Comparison of ENCODE assay signal across 8 cellular contexts in the genomic region with DNA sequence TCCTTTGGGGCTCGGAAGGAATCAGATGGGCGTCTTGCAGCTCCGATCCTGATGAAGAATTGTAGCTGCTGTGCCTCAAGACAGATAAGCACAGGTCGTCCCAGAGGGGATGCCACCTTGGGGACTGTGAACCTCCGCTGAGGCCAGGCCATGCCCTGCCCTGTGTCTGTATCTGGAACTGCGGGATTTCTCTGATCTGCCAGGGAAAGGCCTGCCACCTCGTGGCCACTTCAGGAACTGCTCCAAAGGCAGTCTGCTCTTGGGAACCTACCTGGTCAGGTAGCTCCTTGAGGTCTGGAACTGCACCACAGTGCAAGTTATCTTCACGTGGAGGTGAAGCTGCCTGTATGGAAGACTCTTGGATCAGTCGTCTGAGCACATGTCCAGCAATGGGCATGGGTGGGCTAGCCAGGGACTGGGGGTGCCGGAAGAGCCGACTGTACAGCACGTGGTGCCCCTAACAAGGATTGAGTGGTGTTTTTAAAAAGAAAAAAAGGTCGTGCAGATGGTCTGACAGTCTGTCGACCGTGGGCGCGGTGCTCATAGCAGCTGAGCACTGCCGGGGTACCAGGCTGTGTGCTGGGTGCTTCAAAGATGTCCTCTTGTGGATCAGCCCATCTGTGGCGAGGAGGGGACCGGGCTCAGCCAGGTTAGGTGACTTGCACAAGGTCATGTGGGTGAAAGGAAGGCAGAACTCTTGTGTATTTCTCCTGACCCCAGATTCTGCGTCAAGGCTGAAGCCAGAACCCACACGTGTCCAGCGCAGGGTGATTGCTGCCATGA. TPM values are rescaled to one million over a fixed set of nuclear protein-coding genes. Genes with fewer than 3 reads are reported as not detected.
A peak's percentile ranks its signal among the peaks of the same experiment; 100 is the strongest.
DNase-seq lines count a peak whose midpoint lies in the region; ATAC-seq and TF ChIP-seq lines count a peak whose summit lies in the region.

No MANE protein-coding gene starts in this region.

- H3K4me3 ChIP-seq in uterus, result no peak overlapping the region

- peaks cover 0 to 16% of the 10 kb centered on the region in 2 donors for H3K4me1 ChIP-seq in uterus

- peaks cover 37% of the 10 kb centered on the region for H3K27me3 Mint-ChIP-seq in activated naive CD4-positive, alpha-beta T cell treated with anti-CD3 and anti-CD28 coated beads, Interleukin-2, amount 10 ng/mL, durations not matched to agents 7 days and 5 days

- H3K27ac Mint-ChIP-seq in activated naive CD4-positive, alpha-beta T cell treated with anti-CD3 and anti-CD28 coated beads, Interleukin-2, amount 10 ng/mL, durations not matched to agents 7 days and 5 days, result peak overlapping the region; percentile 60

- no peak overlapping the region for H3K4me3 Mint-ChIP-seq in activated naive CD4-positive, alpha-beta T cell treated with anti-CD3 and anti-CD28 coated beads, Interleukin-2, amount 10 ng/mL, durations not matched to agents 7 days and 5 days

- no peak overlapping the region for H3K27ac ChIP-seq in uterus

- H3K36me3 Mint-ChIP-seq in activated naive CD4-positive, alpha-beta T cell treated with anti-CD3 and anti-CD28 coated beads, Interleukin-2, amount 10 ng/mL, durations not matched to agents 7 days and 5 days, result peaks cover 6% of the 10 kb centered on the region

- H3K27me3 ChIP-seq in uterus, result no peaks in the 10 kb centered on the region

- peak; percentile 97 to 99 (median 98) for TF ChIP-seq CTCF in uterus (IDR thresholded peaks at IDR 0.05)

- no peak for TF ChIP-seq POLR2A in uterus (IDR thresholded peaks at IDR 0.05)

- peak; percentile 35 for DNase-seq in DMS153 treated with DMSO at 0.1 percent for 48 hours (lab: John Stamatoyannopoulos, UW; ENCODE audit: unreplicated experiment)
- DNase-seq in NAMALWA (ENCODE audit: low spot score), result peak; percentile 88
- peak; percentile 84 for DNase-seq in SKM-1 (lab: John Stamatoyannopoulos, UW; ENCODE audit: unreplicated experiment)
- peak; percentile 92 for DNase-seq in activated naive CD4-positive, alpha-beta T cell treated with anti-CD3 and anti-CD28 coated beads, Interleukin-2, amount 10 ng/mL, durations not matched to agents 7 days and 5 days
- DNase-seq in Right ventricle myocardium inferior (ENCODE audit: missing footprints), result peak; percentile 88
- DNase-seq in posterior cingulate gyrus, result peak; percentile 68 to 97 (median 83)
- DNase-seq in uterus, result peak; percentile 77 to 78

- intact Hi-C loops in Right ventricle myocardium inferior (cut with DNase I) (loop anchor here (2.0 kb wide), 2 partner anchors 162 to 350 kb away; a partner anchor contains a TSS), posterior cingulate gyrus (cut with DNase I) (loop anchor here (1.0 kb wide), 1 partner anchor 351 kb away; no protein-coding TSS in a partner anchor), uterus (cut with DNase I; ENCODE audit: low total_unique reads) (loop anchor here (10.0 kb wide), 1 partner anchor 86 kb away; no protein-coding TSS in a partner anchor)

- no peaks in the 10 kb centered on the region for H3K36me3 ChIP-seq in uterus

- H3K9me3 Mint-ChIP-seq in activated naive CD4-positive, alpha-beta T cell treated with anti-CD3 and anti-CD28 coated beads, Interleukin-2, amount 10 ng/mL, durations not matched to agents 7 days and 5 days, result no peaks in the 10 kb centered on the region

- ATAC-seq in GM21723 (IDR thresholded peaks at IDR 0.05; ENCODE audit: unreplicated experiment) (peak; percentile 31), Right ventricle myocardium inferior (no peak)

- no peaks in the 10 kb centered on the region for H3K9me3 ChIP-seq in uterus

- CTCF ChIA-PET in activated naive CD4-positive, alpha-beta T cell treated with anti-CD3 and anti-CD28 coated beads, Interleukin-2, amount 10 ng/mL, durations not matched to agents 7 days and 5 days (lab: Charles Lee), result interaction anchor here (0.6 to 9.0 kb wide), 21 partner anchors 8 to 417 kb away, joined by 3 to 122 read pairs (median 5); a partner anchor contains a TSS

- peaks cover 37% of the 10 kb centered on the region for H3K4me1 Mint-ChIP-seq in activated naive CD4-positive, alpha-beta T cell treated with anti-CD3 and anti-CD28 coated beads, Interleukin-2, amount 10 ng/mL, durations not matched to agents 7 days and 5 days

RNA-seq across cellular contexts. Expression of a gene that starts 3.1 kb away (rescaled TPM):
- total RNA-seq in Right ventricle myocardium inferior (61.5 TPM), uterus (10 to 100 TPM in 3 of 4 donors, 1 to 10 TPM in 1; 7.4 to 55.0 (median 21.4) TPM)

RNA-seq across cellular contexts. Expression of a gene that starts 27.7 kb away (rescaled TPM):
- total RNA-seq in Right ventricle myocardium inferior, result 33.3 TPM
- total RNA-seq in uterus, result 10 to 100 TPM; 14.1 to 24.0 (median 21.1) TPM

Comparison
In these comparisons a context has a peak if more than half of its experiments do, and no peak if none do; other contexts are left out.
1. DNase-seq: peak in every context shown above with its lines; median percentile 92 in activated naive CD4-positive, alpha-beta T cell treated with anti-CD3 and anti-CD28 coated beads, Interleukin-2, amount 10 ng/mL, durations not matched to agents 7 days and 5 days; 88 in NAMALWA; 88 in Right ventricle myocardium inferior; 84 in SKM-1; 83 in posterior cingulate gyrus; 78 in uterus; 35 in DMS153 treated with DMSO at 0.1 percent for 48 hours.